In genomic region chr9:113105345-113105744, GRCh38 we compare ENCODE assay signal across 4 cellular contexts. TPM values are rescaled to one million over a fixed set of nuclear protein-coding genes. Genes with fewer than 3 reads are reported as not detected.
DNase-seq lines count a peak whose midpoint lies in the region; ATAC-seq, FAIRE-seq and TF ChIP-seq lines count a peak whose summit lies in the region.
"Not testable (repeated sequence)": the region's sequence is repeated elsewhere in the genome, so short reads cannot be mapped to it uniquely, and the experiment has no call there.

No MANE protein-coding gene starts in this region.

- not testable (repeated sequence) for H2BK120ac ChIP-seq in H1 (replicated peaks; ENCODE audit: low read depth, low read length)

- not testable (repeated sequence) for H3K18ac ChIP-seq in H1 (ENCODE audit: extremely low read depth, low read length)

- H3K36me3 ChIP-seq in H1 (ENCODE audit: control insufficient read depth in 2 of 4, insufficient read depth in 4 of 4, low read length in 3 of 4); keratinocyte (ENCODE audit: control insufficient read depth in 2 of 2, extremely low read depth in 1 of 2, insufficient read depth in 2 of 2, low read length in 2 of 2); HepG2 (replicated peaks in 1 of 2; ENCODE audit: control insufficient read depth in 1 of 2, insufficient read depth in 2 of 2, low read length in 2 of 2): not testable (repeated sequence)

- in situ Hi-C loops in HepG2 (cut with HindIII; ENCODE audit: extremely low pct_ligation_motif_present, low pct_unique_long_range_greater_than_20kb) = not testable (repeated sequence)

- peak; percentile 50 for ATAC-seq in HepG2

- not testable (repeated sequence) for H3K9me1 ChIP-seq in keratinocyte (ENCODE audit: control insufficient read depth, extremely low read depth, insufficient read depth, low read length)

- not testable (repeated sequence) for TF ChIP-seq CTCF in H1 (IDR thresholded peaks at IDR 0.05; ENCODE audit: control extremely low read depth in 1 of 3, insufficient read depth in 1 of 3, low read depth in 1 of 3, low read length in 3 of 3); keratinocyte (optimal IDR thresholded peaks at IDR 0.05 in 1 of 3, IDR thresholded peaks at IDR 0.05 in 1 of 3, conservative IDR thresholded peaks at IDR 0.05 in 1 of 3; ENCODE audit: extremely low read depth in 1 of 3, insufficient read depth in 2 of 3, low read length in 3 of 3); HepG2 (CRISPR knock-in tag; IDR thresholded peaks at IDR 0.05)

- WGBS in H1 (ENCODE audit: extremely low coverage in 1 of 2, insufficient coverage in 1 of 2, insufficient read length in 1 of 2, insufficient replicate concordance in 2 of 2, low coverage in 1 of 2, low lambda C conversion rate in 2 of 2, missing lambda C conversion rate in 1 of 2), 2 experiments = no CpG with 5 or more reads among the region's 6 CpGs
- WGBS in HepG2 (ENCODE audit: low lambda C conversion rate) = no CpG with 5 or more reads among the region's 6 CpGs

- H2BK5ac ChIP-seq in H1 (ENCODE audit: low read depth, low read length) = not testable (repeated sequence)

- not testable (repeated sequence) for H2AK5ac ChIP-seq in H1 (ENCODE audit: low read depth, low read length)

- POLR2A ChIA-PET in H1 (lab: Charles Lee; ENCODE audit: partially characterized antibody); HepG2 (lab: Yijun Ruan, JAX): not testable (repeated sequence)

- DNase-seq in GM18507 (ENCODE audit: extremely low spot score, insufficient read length, low read depth); H1 (ENCODE audit: low read depth in 1 of 2, low spot score in 2 of 2); keratinocyte (ENCODE audit: low read depth, low spot score); HepG2 (ENCODE audit: low spot score): not testable (repeated sequence)

- not testable (repeated sequence) for H2BK15ac ChIP-seq in H1 (ENCODE audit: low read length)

- not testable (repeated sequence) for H2BK20ac ChIP-seq in H1 (ENCODE audit: low read length)

- H3K14ac ChIP-seq in H1 (ENCODE audit: insufficient read length) = not testable (repeated sequence)

- not testable (repeated sequence) for TF ChIP-seq EP300 in H1 (IDR thresholded peaks at IDR 0.05; ENCODE audit: borderline replicate concordance in 1 of 2, low read depth in 2 of 2, low read length in 2 of 2); HepG2 (IDR thresholded peaks at IDR 0.05; ENCODE audit: low read depth in 2 of 2, low read length in 2 of 2); HepG2 (CRISPR knock-in tag; IDR thresholded peaks at IDR 0.05; ENCODE audit: borderline replicate concordance)

- H4K5ac ChIP-seq in H1 (ENCODE audit: insufficient read length, low read depth, low read length) = not testable (repeated sequence)

- dilution Hi-C loops in keratinocyte (cut with MboI; ENCODE audit: extremely low pct_ligation_motif_present, low sequenced_read_pairs) = not testable (repeated sequence)

- not testable (repeated sequence) for H4K20me1 ChIP-seq in H1 (replicated peaks in 1 of 2; ENCODE audit: control insufficient read depth in 1 of 2, insufficient read depth in 2 of 2, low read length in 2 of 2); keratinocyte (ENCODE audit: control insufficient read depth, extremely low read depth, insufficient read depth, low read length); HepG2 (ENCODE audit: insufficient read depth, low read length)

- H3K23me2 ChIP-seq in H1 (ENCODE audit: low read depth, low read length) = not testable (repeated sequence)

- not testable (repeated sequence) for H3K4ac ChIP-seq in H1 (replicated peaks; ENCODE audit: insufficient read length, low read depth, low read length)

- H3K9ac ChIP-seq in H1 (replicated peaks in 1 of 4; ENCODE audit: extremely low read depth in 1 of 4, low read depth in 3 of 4, low read length in 3 of 4); keratinocyte (ENCODE audit: control insufficient read depth, extremely low read depth, insufficient read depth, low read length); HepG2 (ENCODE audit: insufficient read depth, low read depth, low read length): not testable (repeated sequence)

- not testable (repeated sequence) for H3K23ac ChIP-seq in H1 (ENCODE audit: insufficient read length)

- BruUV-seq in HepG2 (replicated peaks; lab: Mats Ljungman, UMichigan) = not testable (repeated sequence)

- H3K27me3 ChIP-seq in H1 (replicated peaks in 1 of 4; ENCODE audit: control insufficient read depth in 3 of 4, extremely low read depth in 1 of 4, insufficient read depth in 3 of 4, low read length in 3 of 4) = peaks cover 0 to 16% (median 2%) of the 10 kb centered on the region in 4 experiments; a peak in 5 of 7 replicates
- H3K27me3 ChIP-seq in keratinocyte (ENCODE audit: control insufficient read depth, extremely low read depth, insufficient read depth, low read length); HepG2 (ENCODE audit: control insufficient read depth in 1 of 2, insufficient read depth in 2 of 2, low read length in 2 of 2): not testable (repeated sequence)

- intact Hi-C loops in HepG2 (cut with micrococcal nuclease; ENCODE audit: unreplicated experiment) = not testable (repeated sequence)

- H3K4me3 ChIP-seq in H1 (ENCODE audit: extremely low read depth in 1 of 4, insufficient read depth in 2 of 4, low read depth in 3 of 4, low read length in 4 of 4); keratinocyte (ENCODE audit: control insufficient read depth in 2 of 3, extremely low read depth in 1 of 3, insufficient read depth in 2 of 3, low read depth in 1 of 3, low read length in 3 of 3); HepG2 (replicated peaks in 1 of 3; ENCODE audit: insufficient read depth in 1 of 3, low read depth in 2 of 3, low read length in 3 of 3): not testable (repeated sequence)

- H3K4me1 ChIP-seq in H1 (replicated peaks in 1 of 4; ENCODE audit: control insufficient read depth in 3 of 4, insufficient read depth in 4 of 4, low read length in 3 of 4); keratinocyte (ENCODE audit: control insufficient read depth, extremely low read depth, insufficient read depth, low read length); HepG2 (ENCODE audit: insufficient read depth, low read length): not testable (repeated sequence)

- not testable (repeated sequence) for H4K8ac ChIP-seq in H1 (ENCODE audit: extremely low read depth, insufficient read depth, low read length)

- TF ChIP-seq RAD21 in H1 (IDR thresholded peaks at IDR 0.05 in 1 of 2, conservative IDR thresholded peaks at IDR 0.05 in 1 of 2; ENCODE audit: low read depth in 2 of 2, low read length in 2 of 2); HepG2 (CRISPR knock-in tag; IDR thresholded peaks at IDR 0.05): not testable (repeated sequence)

- H3K79me2 ChIP-seq in H1 (ENCODE audit: control insufficient read depth in 1 of 2, insufficient read depth in 2 of 2, low read length in 2 of 2); keratinocyte (ENCODE audit: control insufficient read depth, insufficient read depth, low read length); HepG2 (ENCODE audit: insufficient read depth, low read length): not testable (repeated sequence)

- H3K4me2 ChIP-seq in H1 (ENCODE audit: insufficient read depth in 1 of 2, low read depth in 2 of 2, low read length in 2 of 2); keratinocyte (ENCODE audit: control insufficient read depth, extremely low read depth, insufficient read depth, low read depth, low read length); HepG2 (ENCODE audit: low read depth, low read length): not testable (repeated sequence)

- not testable (repeated sequence) for H3K56ac ChIP-seq in H1 (replicated peaks; ENCODE audit: insufficient read length, low read depth, low read length)

- not testable (repeated sequence) for H3K9me3 ChIP-seq in H1 (ENCODE audit: insufficient read depth in 2 of 2, low read depth in 1 of 2, low read length in 1 of 2); keratinocyte (ENCODE audit: control insufficient read depth, low read depth, low read length); HepG2 (ENCODE audit: low read length)

- not testable (repeated sequence) for H2BK12ac ChIP-seq in H1 (ENCODE audit: low read depth, low read length)

- FAIRE-seq in GM18507 (lab: Jason Lieb, UNC) (peak; percentile 68), H1 (lab: Jason Lieb, UNC) (peak; percentile 86), keratinocyte (lab: Jason Lieb, UNC) (peak; percentile 64), HepG2 (lab: Jason Lieb, UNC) (peak; percentile 76)

- not testable (repeated sequence) for H4K91ac ChIP-seq in H1 (replicated peaks; ENCODE audit: insufficient read length, low read length)

- H3K27ac ChIP-seq in H1 (ENCODE audit: low read depth, low read length); keratinocyte (ENCODE audit: control insufficient read depth, insufficient read depth, low read length); HepG2 (ENCODE audit: extremely low read length, insufficient read depth, low read length): not testable (repeated sequence)

- H2AFZ ChIP-seq in H1 (ENCODE audit: low read length); keratinocyte (ENCODE audit: control insufficient read depth, low read length); HepG2 (ENCODE audit: low read length): not testable (repeated sequence)

- CTCF ChIA-PET in H1 (lab: Charles Lee; ENCODE audit: partially characterized antibody) = interaction anchor here (0.8 to 1.1 kb wide), 2 partner anchors 134 to 182 kb away, joined by 3 to 4 read pairs; no protein-coding TSS in a partner anchor
- CTCF ChIA-PET in HepG2 (lab: Yijun Ruan, JAX; ENCODE audit: low intra/inter-chr PET ratio, low total read pairs) = not testable (repeated sequence)

- TF ChIP-seq POLR2A in H1 (IDR thresholded peaks at IDR 0.05; ENCODE audit: control extremely low read depth in 1 of 2, low read depth in 2 of 2, low read length in 2 of 2); HepG2 (IDR thresholded peaks at IDR 0.05; ENCODE audit: insufficient read depth in 1 of 2, low read depth in 2 of 2, low read length in 2 of 2): not testable (repeated sequence)

- H3K79me1 ChIP-seq in H1 (ENCODE audit: low read depth, low read length) = not testable (repeated sequence)

RNA-seq across cellular contexts. Expression of gene SLC31A2, which starts 45.5 kb away (rescaled TPM):
- total RNA-seq in H1 (2021; fragmentation: NEBNext Ultra II Directional; extraction: Animal tissue kit (Norgen Biotek cat#: 25700)) = 1.5 and 2.0 TPM in 2 replicates
- polyA plus RNA-seq in H1 (2011; rRNA removed) (2.3 and 2.9 TPM in 2 replicates), keratinocyte (111 to 164 TPM (median 122 TPM) in 3 replicates), HepG2 (2011; rRNA removed) (10.2 and 10.9 TPM in 2 replicates)
- polyA plus RNA-seq in H1 (2011; cell fraction: cytosol; rRNA removed) = 1.7 TPM
- 1.3 TPM for polyA plus RNA-seq in H1 (2011; cell fraction: nucleus; rRNA removed)
- polyA plus RNA-seq in H1 (2012, experiment 1 of 2) = 0.76 to 1.3 TPM (median 1.1 TPM) in 4 replicates
- polyA plus RNA-seq in H1 (2012, experiment 2 of 2) = 1.3 TPM
- polyA plus RNA-seq in H1 (2013, experiment 1 of 2) = 1.6 TPM
- polyA plus RNA-seq in H1 (2013, experiment 2 of 2) = 2.1 TPM
- 3.2 and 3.9 TPM in 2 replicates for polyA minus RNA-seq in H1 (2011; rRNA and poly(A)+ RNA removed)
- 1.0 TPM for polyA minus RNA-seq in H1 (2011; cell fraction: cytosol; rRNA and poly(A)+ RNA removed)
- 1.7 TPM for polyA minus RNA-seq in H1 (2011; cell fraction: nucleus; rRNA and poly(A)+ RNA removed)
- polyA plus RNA-seq in keratinocyte (2011; ENCODE audit: low read depth) = 30.9 TPM
- polyA plus RNA-seq in keratinocyte (2011; cell fraction: cytosol; rRNA removed) = 102 and 132 TPM in 2 replicates
- 155 and 167 TPM in 2 replicates for polyA plus RNA-seq in keratinocyte (2011; cell fraction: nucleus; rRNA removed)
- polyA plus RNA-seq in keratinocyte (2012; ENCODE audit: low replicate concordance) = 66.6 and 127 TPM in 2 replicates
- 110 to 190 TPM (median 116 TPM) in 3 replicates for polyA minus RNA-seq in keratinocyte
- polyA minus RNA-seq in keratinocyte (2011; cell fraction: cytosol; rRNA and poly(A)+ RNA removed) = 77.7 TPM
- 64.6 and 84.0 TPM in 2 replicates for polyA minus RNA-seq in keratinocyte (2011; cell fraction: nucleus; rRNA and poly(A)+ RNA removed)
- 6.0 and 9.3 TPM in 2 replicates for total RNA-seq in HepG2 (2016; rRNA removed; fragmentation: Illumina TruSeq; extraction: Trizol)
- total RNA-seq in HepG2 (2016; cell fraction: cytosol; rRNA removed; fragmentation: Illumina TruSeq; extraction: Trizol; ENCODE audit: low read depth) = 1.5 and 1.9 TPM in 2 replicates
- total RNA-seq in HepG2 (2016; cell fraction: insoluble cytoplasmic fraction; rRNA removed; fragmentation: Illumina TruSeq; extraction: Trizol) = 7.4 and 9.7 TPM in 2 replicates
- 3.7 and 5.5 TPM in 2 replicates for total RNA-seq in HepG2 (2016; cell fraction: membrane; rRNA removed; fragmentation: Illumina TruSeq; extraction: Trizol)
- total RNA-seq in HepG2 (2016; cell fraction: nucleus; rRNA removed; fragmentation: Illumina TruSeq; extraction: Trizol) = 9.1 TPM in 2 replicates
- 10.4 and 13.6 TPM in 2 replicates for polyA plus RNA-seq in HepG2 (2011; cell fraction: cytosol; rRNA removed)
- polyA plus RNA-seq in HepG2 (2011; cell fraction: nucleus; rRNA removed) = 5.6 and 5.9 TPM in 2 replicates
- 3.1 and 5.5 TPM in 2 replicates for polyA plus RNA-seq in HepG2 (2012)
- 1.0 and 1.6 TPM in 2 replicates for polyA plus RNA-seq in HepG2 (2016; cell fraction: cytosol; fragmentation: Illumina TruSeq; extraction: Trizol; ENCODE audit: low read depth)
- polyA plus RNA-seq in HepG2 (2016; cell fraction: insoluble cytoplasmic fraction; fragmentation: Illumina TruSeq; extraction: Trizol; ENCODE audit: low read depth) = 5.0 and 5.6 TPM in 2 replicates
- polyA plus RNA-seq in HepG2 (2016; cell fraction: membrane; fragmentation: Illumina TruSeq; extraction: Trizol; ENCODE audit: low read depth) = 2.8 and 2.9 TPM in 2 replicates
- polyA plus RNA-seq in HepG2 (2016; cell fraction: nucleus; fragmentation: Illumina TruSeq; extraction: Trizol; ENCODE audit: insufficient read depth, low read depth) = 10.8 and 11.0 TPM in 2 replicates
- polyA minus RNA-seq in HepG2 (2011; rRNA and poly(A)+ RNA removed; ENCODE audit: low replicate concordance) = 10.3 and 20.0 TPM in 2 replicates
- 3.7 and 5.4 TPM in 2 replicates for polyA minus RNA-seq in HepG2 (2011; cell fraction: cytosol; rRNA and poly(A)+ RNA removed)
- polyA minus RNA-seq in HepG2 (2011; cell fraction: nucleus; rRNA and poly(A)+ RNA removed) = 12.2 and 15.7 TPM in 2 replicates

RNA-seq across cellular contexts. Expression of gene ZFP37, which starts 48.8 kb away (rescaled TPM):
- 4.4 and 5.1 TPM in 2 replicates for total RNA-seq in H1 (2021; fragmentation: NEBNext Ultra II Directional; extraction: Animal tissue kit (Norgen Biotek cat#: 25700))
- 0.25 and 0.38 TPM in 2 replicates for polyA plus RNA-seq in H1 (2011; rRNA removed)
- 0.78 TPM for polyA plus RNA-seq in H1 (2011; cell fraction: cytosol; rRNA removed)
- 0.71 TPM for polyA plus RNA-seq in H1 (2011; cell fraction: nucleus; rRNA removed)
- 1.7 to 2.3 TPM (median 2.1 TPM) in 4 replicates for polyA plus RNA-seq in H1 (2012, experiment 1 of 2)
- 0.17 TPM for polyA plus RNA-seq in H1 (2012, experiment 2 of 2)
- polyA plus RNA-seq in H1 (2013, experiment 1 of 2) = 1.6 TPM
- 2.0 TPM for polyA plus RNA-seq in H1 (2013, experiment 2 of 2)
- 1.1 and 2.2 TPM in 2 replicates for polyA minus RNA-seq in H1 (2011; rRNA and poly(A)+ RNA removed)
- 1.5 TPM for polyA minus RNA-seq in H1 (2011; cell fraction: cytosol; rRNA and poly(A)+ RNA removed)
- 2.9 TPM for polyA minus RNA-seq in H1 (2011; cell fraction: nucleus; rRNA and poly(A)+ RNA removed)
- 0.24 to 0.72 TPM (median 0.41 TPM) in 3 replicates for polyA plus RNA-seq in keratinocyte
- polyA plus RNA-seq in keratinocyte (2011; ENCODE audit: low read depth) = 0.36 TPM
- polyA plus RNA-seq in keratinocyte (2011; cell fraction: cytosol; rRNA removed) = 0.14 and 0.29 TPM in 2 replicates
- 0.62 and 0.80 TPM in 2 replicates for polyA plus RNA-seq in keratinocyte (2011; cell fraction: nucleus; rRNA removed)
- polyA plus RNA-seq in keratinocyte (2012; ENCODE audit: low replicate concordance) = 0.28 and 0.41 TPM in 2 replicates
- 0.16 to 0.42 TPM in 2 of 3 replicates, not detected in the other for polyA minus RNA-seq in keratinocyte
- polyA minus RNA-seq in keratinocyte (2011; cell fraction: cytosol; rRNA and poly(A)+ RNA removed) = not detected
- polyA minus RNA-seq in keratinocyte (2011; cell fraction: nucleus; rRNA and poly(A)+ RNA removed) = 1.5 TPM in 1 of 2 replicates, not detected in the other
- 3.7 and 5.6 TPM in 2 replicates for total RNA-seq in HepG2 (2016; rRNA removed; fragmentation: Illumina TruSeq; extraction: Trizol)
- total RNA-seq in HepG2 (2016; cell fraction: cytosol; rRNA removed; fragmentation: Illumina TruSeq; extraction: Trizol; ENCODE audit: low read depth) = 0.26 and 0.30 TPM in 2 replicates
- 3.3 and 5.3 TPM in 2 replicates for total RNA-seq in HepG2 (2016; cell fraction: insoluble cytoplasmic fraction; rRNA removed; fragmentation: Illumina TruSeq; extraction: Trizol)
- total RNA-seq in HepG2 (2016; cell fraction: membrane; rRNA removed; fragmentation: Illumina TruSeq; extraction: Trizol) = 1.2 and 1.4 TPM in 2 replicates
- total RNA-seq in HepG2 (2016; cell fraction: nucleus; rRNA removed; fragmentation: Illumina TruSeq; extraction: Trizol) = 4.4 and 4.6 TPM in 2 replicates
- polyA plus RNA-seq in HepG2 (2011; rRNA removed) = 0.78 and 1.1 TPM in 2 replicates
- 0.42 and 0.59 TPM in 2 replicates for polyA plus RNA-seq in HepG2 (2011; cell fraction: cytosol; rRNA removed)
- polyA plus RNA-seq in HepG2 (2011; cell fraction: nucleus; rRNA removed) = 0.31 and 0.93 TPM in 2 replicates
- 1.7 and 1.9 TPM in 2 replicates for polyA plus RNA-seq in HepG2 (2012)
- 0.02 and 0.10 TPM in 2 replicates for polyA plus RNA-seq in HepG2 (2016; cell fraction: cytosol; fragmentation: Illumina TruSeq; extraction: Trizol; ENCODE audit: low read depth)
- polyA plus RNA-seq in HepG2 (2016; cell fraction: insoluble cytoplasmic fraction; fragmentation: Illumina TruSeq; extraction: Trizol; ENCODE audit: low read depth) = 3.3 and 4.1 TPM in 2 replicates
- 0.25 and 0.54 TPM in 2 replicates for polyA plus RNA-seq in HepG2 (2016; cell fraction: membrane; fragmentation: Illumina TruSeq; extraction: Trizol; ENCODE audit: low read depth)
- polyA plus RNA-seq in HepG2 (2016; cell fraction: nucleus; fragmentation: Illumina TruSeq; extraction: Trizol; ENCODE audit: insufficient read depth, low read depth) = 4.0 and 4.1 TPM in 2 replicates
- polyA minus RNA-seq in HepG2 (2011; rRNA and poly(A)+ RNA removed; ENCODE audit: low replicate concordance) = 0.26 and 0.28 TPM in 2 replicates
- 0.79 and 1.8 TPM in 2 replicates for polyA minus RNA-seq in HepG2 (2011; cell fraction: cytosol; rRNA and poly(A)+ RNA removed)
- 2.1 and 4.5 TPM in 2 replicates for polyA minus RNA-seq in HepG2 (2011; cell fraction: nucleus; rRNA and poly(A)+ RNA removed)
